In genomic region chr9:136297016-136297691, GRCh38 we compare ENCODE assay signal across 14 cellular contexts. TPM values are rescaled to one million over a fixed set of nuclear protein-coding genes. Genes with fewer than 3 reads are reported as not detected.
DNase-seq lines count a peak whose midpoint lies in the region; ATAC-seq and TF ChIP-seq lines count a peak whose summit lies in the region.
"Had no signal": no experiment of that assay in that cellular context is flagged by ENCODE, and none has a peak within 500 bp of the region (broad histone marks: within the 10 kb centered on the region; RNA-seq: fewer than 3 reads in every experiment).

No MANE protein-coding gene starts in this region.

- WGBS in mammary epithelial cell (ENCODE audit: low coverage, missing lambda C conversion rate), result 24% methylated on average over 20 of the region's 25 CpGs

- no peaks in the 10 kb centered on the region for H3K9me3 Mint-ChIP-seq in activated CD4-positive, alpha-beta T cell treated with anti-CD3 and anti-CD28 coated beads, Interleukin-2, amount 10 ng/mL, durations not matched to agents 24 days and 14 days
- no peaks in the 10 kb centered on the region for H3K9me3 Mint-ChIP-seq in HFFc6
- H3K9me3 Mint-ChIP-seq: activated T-helper 17 cell treated with anti-CD3 and anti-CD28 coated beads, Interleukin-2, amount 50 U/mL, for 72 hours had no signal

- no peaks in the 10 kb centered on the region for H3K27me3 Mint-ChIP-seq in activated CD4-positive, alpha-beta T cell treated with anti-CD3 and anti-CD28 coated beads, Interleukin-2, amount 10 ng/mL, durations not matched to agents 24 days and 14 days
- peaks cover 7% of the 10 kb centered on the region for H3K27me3 Mint-ChIP-seq in HFFc6 (ENCODE audit: insufficient read depth)
- H3K27me3 Mint-ChIP-seq: activated T-helper 17 cell treated with anti-CD3 and anti-CD28 coated beads, Interleukin-2, amount 50 U/mL, for 72 hours had no signal

- H3K4me3 Mint-ChIP-seq in activated CD4-positive, alpha-beta T cell treated with anti-CD3 and anti-CD28 coated beads, Interleukin-2, amount 10 ng/mL, durations not matched to agents 24 days and 14 days, result no peak overlapping the region
- H3K4me3 Mint-ChIP-seq in HFFc6, result no peak overlapping the region
- H3K4me3 Mint-ChIP-seq: activated T-helper 17 cell treated with anti-CD3 and anti-CD28 coated beads, Interleukin-2, amount 50 U/mL, for 72 hours; CD14-positive monocyte had no signal

- H3K4me2 ChIP-seq in mammary epithelial cell (ENCODE audit: insufficient read depth, low read depth, low read length), result peak overlapping the region; percentile 74

- TF ChIP-seq CTCF in mammary epithelial cell (conservative IDR thresholded peaks at IDR 0.05 in 1 of 2, IDR thresholded peaks at IDR 0.05 in 1 of 2; ENCODE audit: extremely low read depth in 1 of 2, insufficient read depth in 1 of 2, low read depth in 1 of 2, low read length in 2 of 2), result peak in 1 of 2 donors; percentile 24
- TF ChIP-seq CTCF in HFFc6 (IDR thresholded peaks at IDR 0.05), result no peak

- DNase-seq in DMS53 treated with DMSO at 0.1 percent for 48 hours (lab: John Stamatoyannopoulos, UW; ENCODE audit: unreplicated experiment) (peak; percentile 85), NCI-H2196 (lab: John Stamatoyannopoulos, UW; ENCODE audit: unreplicated experiment) (peak; percentile 92), mammary epithelial cell (peak; percentile 84), mucosa of gallbladder (ENCODE audit: low spot score) (peak; percentile 64), HFFc6 (no peak), NCI-H187 (lab: John Stamatoyannopoulos, UW) (no peak)
- DNase-seq in activated CD4-positive, alpha-beta T cell treated with anti-CD3 and anti-CD28 coated beads, Interleukin-2, amount 10 ng/mL, durations not matched to agents 24 days and 14 days, result no peak
- DNase-seq: activated CD4-positive, CD25-positive, alpha-beta regulatory T cell treated with anti-CD3 and anti-CD28 coated beads, Interleukin-2, amount 50 U/mL, for 72 hours; central memory CD4-positive, alpha-beta T cell; NCI-H1048; stimulated activated CD4-positive, alpha-beta T cell treated with anti-CD3 and anti-CD28 coated beads, Interleukin-4, amount 100 ng/mL, for 4 hours had no signal

- BruUV-seq in mammary epithelial cell (replicated peaks; lab: Mats Ljungman, UMichigan), result no TSS peak

- dilution Hi-C loops in mammary epithelial cell (cut with HindIII; ENCODE audit: low sequenced_read_pairs), result no loop called here

- H3K27ac ChIP-seq in mammary epithelial cell (ENCODE audit: insufficient read depth, low read depth, low read length), result no peak overlapping the region

- peaks cover under 1% of the 10 kb centered on the region for H3K27me3 ChIP-seq in mammary epithelial cell (ENCODE audit: insufficient read depth, low read length)

- no peak for ATAC-seq in GM18511 (IDR thresholded peaks at IDR 0.05; ENCODE audit: unreplicated experiment)
- ATAC-seq: activated T-helper 17 cell treated with anti-CD3 and anti-CD28 coated beads, Interleukin-2, amount 50 U/mL, for 72 hours had no signal

- H3K4me1 Mint-ChIP-seq in activated CD4-positive, alpha-beta T cell treated with anti-CD3 and anti-CD28 coated beads, Interleukin-2, amount 10 ng/mL, durations not matched to agents 24 days and 14 days, result no peaks in the 10 kb centered on the region
- no peaks in the 10 kb centered on the region for H3K4me1 Mint-ChIP-seq in HFFc6 (ENCODE audit: low read depth)
- H3K4me1 Mint-ChIP-seq: activated T-helper 17 cell treated with anti-CD3 and anti-CD28 coated beads, Interleukin-2, amount 50 U/mL, for 72 hours; CD14-positive monocyte had no signal

- peaks cover 20% of the 10 kb centered on the region for H3K4me1 ChIP-seq in mammary epithelial cell (ENCODE audit: insufficient read depth, low read length)

- H3K9ac ChIP-seq in mammary epithelial cell (ENCODE audit: insufficient read depth, low read length), result no peak overlapping the region

- no peaks in the 10 kb centered on the region for H4K20me1 ChIP-seq in mammary epithelial cell (ENCODE audit: insufficient read depth, low read length)

- no peaks in the 10 kb centered on the region for H3K36me3 ChIP-seq in mammary epithelial cell (ENCODE audit: insufficient read depth, low read length)

- intact Hi-C loops in mammary epithelial cell (cut with micrococcal nuclease), result no loop called here
- intact Hi-C loops in activated CD4-positive, alpha-beta T cell treated with anti-CD3 and anti-CD28 coated beads, Interleukin-2, amount 10 ng/mL, durations not matched to agents 24 days and 14 days (cut with micrococcal nuclease), result no loop called here

- CTCF ChIA-PET in mammary epithelial cell (lab: Charles Lee; ENCODE audit: low non-redundant PET), result no interaction called here

- H3K4me3 ChIP-seq in mammary epithelial cell (replicated peaks in 1 of 3; ENCODE audit: insufficient read depth in 1 of 3, low read depth in 2 of 3, low read length in 3 of 3), result peak overlapping the region in 1 of 3 experiments; percentile 27

- H3K36me3 Mint-ChIP-seq in activated CD4-positive, alpha-beta T cell treated with anti-CD3 and anti-CD28 coated beads, Interleukin-2, amount 10 ng/mL, durations not matched to agents 24 days and 14 days (ENCODE audit: low read depth), result no peaks in the 10 kb centered on the region
- no peaks in the 10 kb centered on the region for H3K36me3 Mint-ChIP-seq in HFFc6 (ENCODE audit: low read depth)
- H3K36me3 Mint-ChIP-seq: CD14-positive monocyte had no signal

- in situ Hi-C loops in mammary epithelial cell (cut with MboI; ENCODE audit: low sequenced_read_pairs in 2 of 2), result no loop called here

- peak overlapping the region; percentile 3 for H2AFZ ChIP-seq in mammary epithelial cell (ENCODE audit: low read depth, low read length)

- H3K9me3 ChIP-seq in mammary epithelial cell (replicated peaks; ENCODE audit: insufficient read depth, low read length), result no peaks in the 10 kb centered on the region

- H3K79me2 ChIP-seq in mammary epithelial cell (ENCODE audit: insufficient read depth, low read length), result no peaks in the 10 kb centered on the region

- no peak overlapping the region for H3K27ac Mint-ChIP-seq in activated CD4-positive, alpha-beta T cell treated with anti-CD3 and anti-CD28 coated beads, Interleukin-2, amount 10 ng/mL, durations not matched to agents 24 days and 14 days
- no peak overlapping the region for H3K27ac Mint-ChIP-seq in HFFc6
- H3K27ac Mint-ChIP-seq: activated T-helper 17 cell treated with anti-CD3 and anti-CD28 coated beads, Interleukin-2, amount 50 U/mL, for 72 hours had no signal

RNA-seq across cellular contexts. Expression of gene CCDC187, which starts 6.7 kb away (rescaled TPM):
- total RNA-seq in mammary epithelial cell, result under 1 TPM in 1 of 2 donors, not detected in 1; 0.05 TPM
- not detected for polyA plus RNA-seq in mammary epithelial cell
- polyA minus RNA-seq in mammary epithelial cell, result not detected
- total RNA-seq in mucosa of gallbladder, result 1.8 TPM
- total RNA-seq in activated CD4-positive, alpha-beta T cell treated with anti-CD3 and anti-CD28 coated beads, Interleukin-2, amount 10 ng/mL, durations not matched to agents 24 days and 14 days, result not detected in 2 replicates
- total RNA-seq in HFFc6 (2021; fragmentation: NEBNext Ultra II Directional; extraction: Animal tissue kit (Norgen Biotek cat#: 25700)), result not detected
- polyA plus RNA-seq: CD14-positive monocyte had no signal

RNA-seq across cellular contexts. Expression of gene GPSM1, which starts 30.2 kb away (rescaled TPM):
- 10 to 100 TPM; 34.3 to 34.4 TPM for total RNA-seq in mammary epithelial cell
- 9.1 TPM for polyA plus RNA-seq in mammary epithelial cell
- 2.2 TPM for polyA minus RNA-seq in mammary epithelial cell
- total RNA-seq in mucosa of gallbladder, result 24.6 TPM
- total RNA-seq in activated CD4-positive, alpha-beta T cell treated with anti-CD3 and anti-CD28 coated beads, Interleukin-2, amount 10 ng/mL, durations not matched to agents 24 days and 14 days, result 19.2 and 20.5 TPM in 2 replicates
- 10 to 100 TPM; 50.9 to 60.2 (median 55.0) TPM for total RNA-seq in HFFc6 (2021; fragmentation: NEBNext Ultra II Directional; extraction: Animal tissue kit (Norgen Biotek cat#: 25700))

RNA-seq across cellular contexts. Expression of gene QSOX2, which starts 51.5 kb away (rescaled TPM):
- total RNA-seq in mammary epithelial cell, result 10 to 100 TPM; 14.8 to 21.3 TPM
- polyA plus RNA-seq in mammary epithelial cell, result 12.3 TPM
- 22.2 TPM for polyA minus RNA-seq in mammary epithelial cell
- 8.4 TPM for total RNA-seq in mucosa of gallbladder
- 26.4 and 28.0 TPM in 2 replicates for total RNA-seq in activated CD4-positive, alpha-beta T cell treated with anti-CD3 and anti-CD28 coated beads, Interleukin-2, amount 10 ng/mL, durations not matched to agents 24 days and 14 days
- total RNA-seq in HFFc6 (2021; fragmentation: NEBNext Ultra II Directional; extraction: Animal tissue kit (Norgen Biotek cat#: 25700)), result 10 to 100 TPM; 20.1 to 24.9 (median 21.9) TPM

Comparison
In these comparisons a context has a peak if more than half of its experiments do, and no peak if none do; other contexts are left out.
1. DNase-seq: peak in DMS53 treated with DMSO at 0.1 percent for 48 hours (single experiment), NCI-H2196 (single experiment), mammary epithelial cell (single experiment) and mucosa of gallbladder (single experiment); none in activated CD4-positive, alpha-beta T cell treated with anti-CD3 and anti-CD28 coated beads, Interleukin-2, amount 10 ng/mL, durations not matched to agents 24 days and 14 days (single experiment), HFFc6 (single experiment) and NCI-H187 (0 of 2).